Comparison of ENCODE assay signal across 1 cellular context in genomic region chr14:94613720-94614644, GRCh38.
A peak's percentile ranks its signal among the peaks of the same experiment; 100 is the strongest.
TF ChIP-seq lines count a peak whose summit lies in the region.

No MANE protein-coding gene starts in this region.

TF ChIP-seq in HepG2, 621 proteins besides CTCF, POLR2A, EP300 and RAD21 (continues in another document):
- TF ChIP-seq STAG1 (CRISPR knock-in tag; IDR thresholded peaks at IDR 0.05): no peak
- TF ChIP-seq AHDC1 (CRISPR knock-in tag; IDR thresholded peaks at IDR 0.05; ENCODE audit: borderline replicate concordance): no peak
- no peak for TF ChIP-seq RFXANK (CRISPR knock-in tag; IDR thresholded peaks at IDR 0.05)
- no peak for TF ChIP-seq RARG (CRISPR knock-in tag; IDR thresholded peaks at IDR 0.05; ENCODE audit: low read depth)
- peak; percentile 40; the same call in 1 of the 2 replicates for TF ChIP-seq ZNF687 (CRISPR knock-in tag; IDR thresholded peaks at IDR 0.05)
- TF ChIP-seq MAX (IDR thresholded peaks at IDR 0.05): 0 out of 2 replicates have a peak, but pooled peaks have one; percentile 6
- TF ChIP-seq ZNF335 (CRISPR knock-in tag; IDR thresholded peaks at IDR 0.05): no peak
- peak; percentile 64 for TF ChIP-seq HNRNPL (IDR thresholded peaks at IDR 0.05; ENCODE audit: low read depth, low read length)
- TF ChIP-seq RBM39 (IDR thresholded peaks at IDR 0.05; ENCODE audit: low read depth, low read length, poor library complexity, severe bottlenecking): peak; percentile 34
- TF ChIP-seq MAF1 (CRISPR knock-in tag; IDR thresholded peaks at IDR 0.05; ENCODE audit: borderline replicate concordance): 0 out of 2 replicates have a peak, but pooled peaks have one; percentile 13
- 0 out of 2 replicates have a peak, but pooled peaks have one; percentile 46 for TF ChIP-seq ZXDC (CRISPR knock-in tag; IDR thresholded peaks at IDR 0.05)
- TF ChIP-seq ZBTB10 (CRISPR knock-in tag; IDR thresholded peaks at IDR 0.05; ENCODE audit: borderline replicate concordance): no peak
- TF ChIP-seq SSRP1 (CRISPR knock-in tag; IDR thresholded peaks at IDR 0.05): 0 out of 2 replicates have a peak, but pooled peaks have one; percentile 76
- TF ChIP-seq AGO2 (optimal IDR thresholded peaks at IDR 0.05; ENCODE audit: low read depth, low read length): peak; percentile 96
- no peak for TF ChIP-seq TAF1 (CRISPR knock-in tag; IDR thresholded peaks at IDR 0.05)
- TF ChIP-seq SP2 (CRISPR knock-in tag; IDR thresholded peaks at IDR 0.05): no peak
- TF ChIP-seq ZNF281 (CRISPR knock-in tag; IDR thresholded peaks at IDR 0.05; ENCODE audit: borderline replicate concordance): no peak
- TF ChIP-seq BRD4 (CRISPR knock-in tag; IDR thresholded peaks at IDR 0.05): no peak
- no peak for TF ChIP-seq ZKSCAN1 (IDR thresholded peaks at IDR 0.05; ENCODE audit: low read length)
- no peak for TF ChIP-seq DNMT1 (CRISPR knock-in tag; IDR thresholded peaks at IDR 0.05)
- TF ChIP-seq DBP (CRISPR knock-in tag; IDR thresholded peaks at IDR 0.05; ENCODE audit: not compliant biosample characterization): no peak
- TF ChIP-seq ZKSCAN5 (CRISPR knock-in tag; IDR thresholded peaks at IDR 0.05): no peak
- peak; percentile 58 for TF ChIP-seq POLR2G (IDR thresholded peaks at IDR 0.05; ENCODE audit: low read depth, low read length)
- 0 out of 2 replicates have a peak, but pooled peaks have one; percentile 18 for TF ChIP-seq ZBTB38 (CRISPR knock-in tag; IDR thresholded peaks at IDR 0.05)
- no peak for TF ChIP-seq YY1 (IDR thresholded peaks at IDR 0.05; ENCODE audit: insufficient read depth, insufficient replicate concordance, low read depth, low read length)
- 0 out of 2 replicates have a peak, but pooled peaks have one; percentile 2 for TF ChIP-seq PHF8 (CRISPR knock-in tag; IDR thresholded peaks at IDR 0.05)
- no peak for TF ChIP-seq ZNF598 (CRISPR knock-in tag; IDR thresholded peaks at IDR 0.05; ENCODE audit: borderline replicate concordance)
- no peak for TF ChIP-seq ZNF343 (CRISPR knock-in tag; IDR thresholded peaks at IDR 0.05)
- peak; percentile 8; the same call in 1 of the 2 replicates for TF ChIP-seq CCDC6 (CRISPR knock-in tag; IDR thresholded peaks at IDR 0.05)
- TF ChIP-seq EHMT2 (IDR thresholded peaks at IDR 0.05; ENCODE audit: borderline replicate concordance, low read depth, low read length): no peak
- TF ChIP-seq ARID4A (CRISPR knock-in tag; IDR thresholded peaks at IDR 0.05; ENCODE audit: borderline replicate concordance): peak; percentile 28; the same call in 1 of the 2 replicates
- peak; percentile 20 for TF ChIP-seq TEAD3 (CRISPR knock-in tag; optimal IDR thresholded peaks at IDR 0.05; ENCODE audit: borderline replicate concordance)
- TF ChIP-seq SMARCC2 (IDR thresholded peaks at IDR 0.05): no peak
